In the genomic region with DNA sequence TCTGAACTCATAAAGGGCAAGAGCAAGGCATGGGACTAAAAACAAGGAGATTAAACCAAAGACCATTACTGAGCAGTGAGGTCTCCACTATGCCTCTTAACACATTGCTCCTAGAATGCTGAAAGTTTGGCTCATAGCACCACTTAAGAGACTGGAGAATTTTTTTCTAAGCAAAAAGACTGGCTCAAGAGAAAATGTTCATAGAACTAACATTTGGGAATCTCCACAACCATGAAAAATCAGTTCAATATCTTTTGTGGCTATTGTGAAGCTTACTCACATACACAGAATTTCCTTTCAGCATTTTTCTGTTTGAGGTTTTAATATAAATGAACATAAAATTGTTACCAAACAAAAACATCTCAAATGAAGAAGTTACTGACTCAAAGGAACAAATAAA, we compare ENCODE assay signal across 24 cellular contexts.
"Had no signal": no experiment of that assay in that cellular context is flagged by ENCODE, and none has a peak within 500 bp of the region (broad histone marks: within the 10 kb centered on the region; RNA-seq: fewer than 3 reads in every experiment).

No MANE protein-coding gene starts in this region.

- H3K27me3 ChIP-seq: gastrocnemius medialis, tibial nerve had no signal

- H3K27ac Mint-ChIP-seq: activated T-cell treated with anti-CD3 and anti-CD28 coated beads, Interleukin-2, amount 50 U/mL, for 72 hours; nephron progenitor cell had no signal

- H3K9me3 Mint-ChIP-seq: activated T-cell treated with anti-CD3 and anti-CD28 coated beads, Interleukin-2, amount 50 U/mL, for 72 hours; nephron progenitor cell had no signal

- H3K9me3 ChIP-seq: gastrocnemius medialis, tibial nerve had no signal

- H3K4me3 Mint-ChIP-seq: activated naive CD8-positive, alpha-beta T cell; activated T-cell treated with anti-CD3 and anti-CD28 coated beads, Interleukin-2, amount 50 U/mL, for 72 hours; nephron progenitor cell had no signal

- H3K4me1 Mint-ChIP-seq: nephron progenitor cell had no signal

- H3K4me3 ChIP-seq: gastrocnemius medialis, lung, tibial nerve had no signal

- H3K27me3 Mint-ChIP-seq: activated naive CD8-positive, alpha-beta T cell had no signal

- FAIRE-seq: keratinocyte, urothelium cell line had no signal

- H3K4me1 ChIP-seq: gastrocnemius medialis, tibial nerve had no signal

- H3K36me3 ChIP-seq: gastrocnemius medialis, tibial nerve, WERI-Rb-1 had no signal

- DNase-seq: activated CD4-positive, alpha-beta T cell treated with anti-CD3 and anti-CD28 coated beads for 1 hour; activated gamma-delta T cell; activated T-cell treated with anti-CD3 and anti-CD28 coated beads, Interleukin-2, amount 50 U/mL, for 72 hours; amniotic stem cell; cortex of kidney; gastrocnemius medialis; head of caudate nucleus; midbrain; nephron progenitor cell; nucleus accumbens; posterior cingulate gyrus; stimulated activated CD4-positive, alpha-beta T cell treated with anti-CD3 and anti-CD28 coated beads, Interleukin-12 subunit alpha, Interleukin-12 subunit beta, amount 100 ng/mL, for 4 hours; stimulated activated CD4-positive, alpha-beta T cell treated with anti-CD3 and anti-CD28 coated beads, Interleukin-1b, Interleukin-23, amount 100 ng/mL, for 48 hours; stimulated activated CD8-positive, alpha-beta memory T cell treated with anti-CD3 and anti-CD28 coated beads, Interleukin-4, amount 100 ng/mL, for 48 hours; stimulated activated naive CD4-positive, alpha-beta T cell; substantia nigra; T-helper 2 cell; WERI-Rb-1 had no signal

- ATAC-seq: activated T-cell treated with anti-CD3 and anti-CD28 coated beads, Interleukin-2, amount 50 U/mL, for 72 hours; esophagus mucosa; gastrocnemius medialis had no signal

- H3K27ac ChIP-seq: gastrocnemius medialis, tibial nerve, WERI-Rb-1 had no signal
